In the genomic region with DNA sequence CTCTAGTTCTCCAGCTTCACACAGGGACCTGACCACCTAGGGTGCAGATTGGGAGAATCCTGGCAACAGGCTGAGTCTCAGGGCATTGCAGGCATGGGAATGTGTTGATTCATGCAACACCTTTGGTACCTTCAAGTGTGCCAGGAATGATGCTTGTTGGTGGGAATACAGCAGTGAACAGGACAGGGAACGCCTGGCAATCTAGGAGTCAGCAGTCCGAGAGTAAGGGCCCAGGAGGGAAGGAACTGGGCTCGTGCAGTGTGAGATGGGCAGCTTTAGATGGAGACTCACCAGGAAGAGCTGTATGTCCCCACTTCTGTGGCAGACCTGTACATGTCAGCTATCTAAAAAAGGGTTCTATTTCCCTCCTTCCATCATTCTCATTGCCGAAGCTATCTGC, we compare ENCODE assay signal across 31 cellular contexts. TPM values are rescaled to one million over a fixed set of nuclear protein-coding genes. Genes with fewer than 3 reads are reported as not detected.
DNase-seq lines count a peak whose midpoint lies in the region; ATAC-seq and TF ChIP-seq lines count a peak whose summit lies in the region.
"Had no signal": no experiment of that assay in that cellular context is flagged by ENCODE, and none has a peak within 500 bp of the region (broad histone marks: within the 10 kb centered on the region; RNA-seq: fewer than 3 reads in every experiment).

No MANE protein-coding gene starts in this region.

- no peaks in the 10 kb centered on the region for H3K9me3 Mint-ChIP-seq in activated CD4-positive, alpha-beta T cell treated with anti-CD3 and anti-CD28 coated beads, Interleukin-2, amount 10 ng/mL, durations not matched to agents 24 days and 14 days
- no peaks in the 10 kb centered on the region for H3K9me3 Mint-ChIP-seq in progenitor cell of endocrine pancreas (ENCODE audit: low read depth)
- H3K9me3 Mint-ChIP-seq: CD14-positive monocyte; CD8-positive, alpha-beta memory T cell had no signal

- H3K36me3 ChIP-seq in HUES48 (ENCODE audit: control insufficient read depth, insufficient read depth, low read length) = peaks cover 32% of the 10 kb centered on the region

- peak overlapping the region; percentile 14 for H3K27ac ChIP-seq in HUES48 (ENCODE audit: low read depth, low read length)
- H3K27ac ChIP-seq: PC-9, SJCRH30 had no signal

- H3K36me3 Mint-ChIP-seq in activated CD4-positive, alpha-beta T cell treated with anti-CD3 and anti-CD28 coated beads, Interleukin-2, amount 10 ng/mL, durations not matched to agents 24 days and 14 days (ENCODE audit: low read depth) = peaks cover 27% of the 10 kb centered on the region
- H3K36me3 Mint-ChIP-seq in progenitor cell of endocrine pancreas (ENCODE audit: insufficient read depth) = peaks cover 11% of the 10 kb centered on the region

- H3K27me3 Mint-ChIP-seq in activated CD4-positive, alpha-beta T cell treated with anti-CD3 and anti-CD28 coated beads, Interleukin-2, amount 10 ng/mL, durations not matched to agents 24 days and 14 days = no peaks in the 10 kb centered on the region
- H3K27me3 Mint-ChIP-seq in progenitor cell of endocrine pancreas = no peaks in the 10 kb centered on the region
- H3K27me3 Mint-ChIP-seq: CD8-positive, alpha-beta memory T cell had no signal

- intact Hi-C loops in activated CD4-positive, alpha-beta T cell treated with anti-CD3 and anti-CD28 coated beads, Interleukin-2, amount 10 ng/mL, durations not matched to agents 24 days and 14 days (cut with micrococcal nuclease) = no loop called here

- no peak for TF ChIP-seq CTCF in progenitor cell of endocrine pancreas (IDR thresholded peaks at IDR 0.05; ENCODE audit: unreplicated experiment)

- peak overlapping the region; percentile 25 for H3K27ac Mint-ChIP-seq in activated CD4-positive, alpha-beta T cell treated with anti-CD3 and anti-CD28 coated beads, Interleukin-2, amount 10 ng/mL, durations not matched to agents 24 days and 14 days
- H3K27ac Mint-ChIP-seq in progenitor cell of endocrine pancreas = peak overlapping the region; percentile 24

- no peak overlapping the region for H3K4me3 Mint-ChIP-seq in activated CD4-positive, alpha-beta T cell treated with anti-CD3 and anti-CD28 coated beads, Interleukin-2, amount 10 ng/mL, durations not matched to agents 24 days and 14 days
- H3K4me3 Mint-ChIP-seq in progenitor cell of endocrine pancreas (ENCODE audit: low read depth) = no peak overlapping the region
- H3K4me3 Mint-ChIP-seq: CD14-positive monocyte; CD8-positive, alpha-beta memory T cell had no signal

- no peak overlapping the region for H3K9ac ChIP-seq in HUES48 (ENCODE audit: low read depth, low read length)

- no peak for ATAC-seq in HG02973 (IDR thresholded peaks at IDR 0.05; ENCODE audit: unreplicated experiment)
- ATAC-seq: K562, Right ventricle myocardium inferior, SK-N-SH treated with all-trans-retinoic acid at 6 μM for 48 hours had no signal

- no peak for DNase-seq in activated CD4-positive, alpha-beta T cell treated with anti-CD3 and anti-CD28 coated beads, Interleukin-2, amount 10 ng/mL, durations not matched to agents 24 days and 14 days
- no peak for DNase-seq in activated CD4-positive, alpha-beta T cell treated with anti-CD3 and anti-CD28 coated beads, Interleukin-2, amount 50 U/mL, for 48 hours
- DNase-seq in islet precursor cell (peak; percentile 53), progenitor cell of endocrine pancreas (ENCODE audit: low spot score, unreplicated experiment) (no peak), NCI-H774 (lab: John Stamatoyannopoulos, UW) (no peak), T1000 (lab: John Stamatoyannopoulos, UW) (no peak)
- DNase-seq: 8988T; ACHN; BE2C; CD8-positive, alpha-beta memory T cell; DMS 273 treated with DMSO at 0.1 percent for 48 hours; DMS79; EL; GDM1; H7; Kasumi-1; NCI-H1092 treated with DMSO at 0.1 percent for 48 hours; NCI-H1436; NCI-H187; NCI-H2081 treated with DMSO at 0.1 percent for 48 hours; NCI-H2171 treated with DMSO at 0.1 percent for 48 hours; NCI-H345; NCI-H510A treated with DMSO at 0.1 percent for 48 hours; PC-9; SJCRH30 had no signal

- H3K4me3 ChIP-seq in HUES48 (ENCODE audit: low read depth, low read length) = no peak overlapping the region
- H3K4me3 ChIP-seq: K562, PC-9, SJCRH30 had no signal

- H3K27me3 ChIP-seq in HUES48 (ENCODE audit: control insufficient read depth, insufficient read depth, low read length) = no peaks in the 10 kb centered on the region
- H3K27me3 ChIP-seq: BE2C, SJCRH30 had no signal

- peaks cover 3% of the 10 kb centered on the region for H3K4me1 Mint-ChIP-seq in activated CD4-positive, alpha-beta T cell treated with anti-CD3 and anti-CD28 coated beads, Interleukin-2, amount 10 ng/mL, durations not matched to agents 24 days and 14 days
- peaks cover 16% of the 10 kb centered on the region for H3K4me1 Mint-ChIP-seq in progenitor cell of endocrine pancreas (ENCODE audit: low read depth)

- H3K4me1 ChIP-seq in HUES48 (ENCODE audit: control insufficient read depth, insufficient read depth, low read length) = peaks cover 12% of the 10 kb centered on the region
- H3K4me1 ChIP-seq: BE2C had no signal

- no peaks in the 10 kb centered on the region for H3K9me3 ChIP-seq in HUES48 (ENCODE audit: control insufficient read depth, insufficient read depth, low read length)
- H3K9me3 ChIP-seq: BE2C, SJCRH30 had no signal

RNA-seq across cellular contexts. Expression of a gene that starts 12.0 kb away (rescaled TPM):
- total RNA-seq in activated CD4-positive, alpha-beta T cell treated with anti-CD3 and anti-CD28 coated beads, Interleukin-2, amount 10 ng/mL, durations not matched to agents 24 days and 14 days = 2.4 and 2.9 TPM in 2 replicates
- 4.9 and 6.3 TPM in 2 replicates for total RNA-seq in progenitor cell of endocrine pancreas
